Comparison of ENCODE assay signal across 9 cellular contexts in the genomic region with DNA sequence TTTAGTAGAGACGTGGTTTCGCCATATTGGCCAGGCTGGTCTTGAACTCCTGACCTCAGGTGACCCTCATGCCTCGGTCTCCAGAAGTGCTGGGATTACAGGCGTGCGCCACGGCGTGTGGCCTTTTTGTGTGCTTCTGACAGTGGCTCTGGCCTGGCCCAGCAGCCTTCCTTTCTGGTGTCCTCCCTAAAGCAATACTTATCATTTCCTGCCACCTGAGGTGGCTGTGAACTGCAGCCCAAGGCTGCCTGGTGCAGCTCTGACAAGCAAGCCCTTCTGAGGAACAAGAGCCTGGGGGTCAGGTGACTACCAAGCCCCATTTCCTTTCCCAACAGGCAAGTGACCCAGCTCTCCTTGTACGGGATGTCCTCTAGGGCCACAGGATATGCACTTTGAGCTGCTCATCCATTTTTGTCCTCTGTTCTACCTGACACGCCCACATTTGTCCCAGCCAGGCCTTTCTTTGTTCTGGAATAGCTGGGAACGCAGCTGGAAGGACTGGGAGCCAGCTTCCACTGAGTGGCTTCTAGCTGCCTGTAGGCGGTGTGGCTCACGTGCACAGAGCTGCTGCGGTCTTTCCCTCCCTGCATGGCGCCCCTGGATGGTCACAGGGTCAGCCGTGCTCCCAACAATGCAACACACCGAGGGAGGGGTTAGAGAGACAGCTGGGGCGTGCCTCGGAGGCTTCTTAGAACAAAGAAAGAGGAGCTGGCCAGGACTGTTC. TPM values are rescaled to one million over a fixed set of nuclear protein-coding genes. Genes with fewer than 3 reads are reported as not detected.
DNase-seq lines count a peak whose midpoint lies in the region; ATAC-seq and TF ChIP-seq lines count a peak whose summit lies in the region.
"Had no signal": no experiment of that assay in that cellular context is flagged by ENCODE, and none has a peak within 500 bp of the region (broad histone marks: within the 10 kb centered on the region; RNA-seq: fewer than 3 reads in every experiment).

No MANE protein-coding gene starts in this region.

- H3T11ph ChIP-seq in H9 (ENCODE audit: low read length): no peak overlapping the region

- H3K4me3 ChIP-seq in parathyroid adenoma (ENCODE audit: low read depth, low read length) (no peak overlapping the region), coronary artery (no peak overlapping the region)

- intact Hi-C loops in CD4-positive, alpha-beta T cell (cut with DNase I, micrococcal nuclease): loop anchor here in 1 of 2 experiments (10.0 kb wide), 1 partner anchor 152 kb away; a partner anchor contains a TSS

- H2AK5ac ChIP-seq in H9 (ENCODE audit: insufficient read length, low read length): no peak overlapping the region

- peaks cover 0 to 4% (median 0%) of the 10 kb centered on the region in 3 experiments; a peak in 5 of 7 replicates for H3K36me3 Mint-ChIP-seq in H9 (ENCODE audit: insufficient read depth in 1 of 3, low read depth in 3 of 3)
- no peaks in the 10 kb centered on the region for H3K36me3 Mint-ChIP-seq in glutamatergic neuron (ENCODE audit: unreplicated experiment)
- H3K36me3 Mint-ChIP-seq in CD4-positive, alpha-beta T cell (ENCODE audit: low read depth): no peaks in the 10 kb centered on the region

- H4K8ac ChIP-seq in H9 (replicated peaks; ENCODE audit: insufficient read length, low read depth, low read length): no peak overlapping the region

- H3K23ac ChIP-seq in H9 (ENCODE audit: insufficient read length, low read depth, low read length): no peak overlapping the region

- no peak overlapping the region for H3K4me2 ChIP-seq in H9 (ENCODE audit: insufficient read depth, insufficient read length, low read length)
- H3K4me2 ChIP-seq in parathyroid adenoma (ENCODE audit: low read length): no peak overlapping the region

- no peak overlapping the region for H3K18ac ChIP-seq in H9 (ENCODE audit: insufficient read length, low read depth, low read length)

- no peaks in the 10 kb centered on the region; the same call in 1 of the 2 replicates for H3K27me3 Mint-ChIP-seq in H9 (ENCODE audit: low read depth)
- H3K27me3 Mint-ChIP-seq in glutamatergic neuron (ENCODE audit: unreplicated experiment): peaks cover 9% of the 10 kb centered on the region
- H3K27me3 Mint-ChIP-seq in CD4-positive, alpha-beta T cell: no peaks in the 10 kb centered on the region

- peak; percentile 77 for DNase-seq in H9
- DNase-seq in UCSD-AML1 (lab: John Stamatoyannopoulos, UW; ENCODE audit: unreplicated experiment): peak; percentile 56
- DNase-seq in glutamatergic neuron: peak; percentile 78
- DNase-seq in activated CD4-positive, alpha-beta T cell treated with anti-CD3 and anti-CD28 coated beads, Interleukin-2, amount 50 U/mL, for 1 hour: no peak
- no peak for DNase-seq in NCI-H1436 treated with DMSO at 0.1 percent for 48 hours (lab: John Stamatoyannopoulos, UW)
- no peak for DNase-seq in CD4-positive, alpha-beta T cell
- no peak for DNase-seq in coronary artery (ENCODE audit: low spot score)

- peaks cover 11 to 16% of the 10 kb centered on the region in 2 experiments for H3K4me1 Mint-ChIP-seq in H9
- H3K4me1 Mint-ChIP-seq in glutamatergic neuron (ENCODE audit: low read depth, unreplicated experiment): peaks cover 21% of the 10 kb centered on the region
- H3K4me1 Mint-ChIP-seq in CD4-positive, alpha-beta T cell (ENCODE audit: low read depth): peaks cover 2% of the 10 kb centered on the region

- no peak overlapping the region for H3K56ac ChIP-seq in H9 (ENCODE audit: insufficient read length, low read depth, low read length)

- H3K79me2 ChIP-seq in H9 (ENCODE audit: insufficient read depth, low read length) (no peaks in the 10 kb centered on the region), parathyroid adenoma (no peaks in the 10 kb centered on the region)

- no peaks in the 10 kb centered on the region for H3K4me1 ChIP-seq in H9 (ENCODE audit: insufficient read depth, low read length)
- no peaks in the 10 kb centered on the region for H3K4me1 ChIP-seq in parathyroid adenoma

- H3K4me3 Mint-ChIP-seq in H9 (no peak overlapping the region), glutamatergic neuron (ENCODE audit: unreplicated experiment) (peak overlapping the region; percentile 61)
- H3K4me3 Mint-ChIP-seq in CD4-positive, alpha-beta T cell: no peak overlapping the region

- H2BK20ac ChIP-seq in H9 (ENCODE audit: low read depth, low read length, poor library complexity, severe bottlenecking): no peak overlapping the region

- no peak overlapping the region for H2BK5ac ChIP-seq in H9 (ENCODE audit: insufficient read length, low read length)

- POLR2A ChIA-PET in CD4-positive, alpha-beta T cell (lab: Charles Lee): interaction anchor here (1.3 to 2.5 kb wide), 4 partner anchors 9 to 291 kb away, joined by 3 to 9 read pairs (median 6); a partner anchor contains a TSS

- H4K91ac ChIP-seq in H9 (ENCODE audit: insufficient read length, low read depth, low read length): no peak overlapping the region

- H2BK120ac ChIP-seq in H9 (ENCODE audit: low read depth, low read length, poor library complexity, severe bottlenecking): no peak overlapping the region

- peak; percentile 17; the same call in 1 of the 3 replicates for TF ChIP-seq CTCF in H9 (conservative IDR thresholded peaks at IDR 0.05)
- no peak for TF ChIP-seq CTCF in glutamatergic neuron (IDR thresholded peaks at IDR 0.05; ENCODE audit: partially characterized antibody, unreplicated experiment)
- TF ChIP-seq CTCF in parathyroid adenoma (IDR thresholded peaks at IDR 0.05): no peak
- no peak for TF ChIP-seq CTCF in CD4-positive, alpha-beta T cell (IDR thresholded peaks at IDR 0.05)
- TF ChIP-seq CTCF in coronary artery (IDR thresholded peaks at IDR 0.05): no peak

- H3K27ac ChIP-seq in H9 (ENCODE audit: insufficient read length, low read depth, low read length): no peak overlapping the region
- peak overlapping the region; percentile 32 for H3K27ac ChIP-seq in parathyroid adenoma
- H3K27ac ChIP-seq in CD4-positive, alpha-beta T cell (ENCODE audit: low read depth, low read length): no peak overlapping the region
- H3K27ac ChIP-seq in coronary artery: peak overlapping the region in 1 of 2 donors; percentile 30
- H3K27ac ChIP-seq: VCaP had no signal

- no peaks in the 10 kb centered on the region for H4K20me1 ChIP-seq in H9 (ENCODE audit: control insufficient read depth, insufficient read depth, insufficient read length)

- no peak overlapping the region for H2BK15ac ChIP-seq in H9 (ENCODE audit: low read depth, low read length)

- no peak overlapping the region for H2BK12ac ChIP-seq in H9 (ENCODE audit: insufficient read length, low read depth, low read length)

- CTCF ChIA-PET in CD4-positive, alpha-beta T cell (lab: Charles Lee): interaction anchor here (1.6 to 4.9 kb wide), 3 partner anchors 19 to 44 kb away, joined by 3 to 45 read pairs (median 20); no protein-coding TSS in a partner anchor

- H3K9ac ChIP-seq in H9 (ENCODE audit: extremely low read depth, insufficient read length, low read length) (no peak overlapping the region), parathyroid adenoma (no peak overlapping the region)

- WGBS in H9 (ENCODE audit: extremely low coverage, insufficient read length, low lambda C conversion rate): no CpG with 5 or more reads among the region's 18 CpGs

- H3K27ac Mint-ChIP-seq in H9 (peak overlapping the region in 2 of 3 experiments; percentile 24 to 70; a peak in 2 of 7 replicates), glutamatergic neuron (ENCODE audit: unreplicated experiment) (peak overlapping the region; percentile 95)
- H3K27ac Mint-ChIP-seq in CD4-positive, alpha-beta T cell: no peak overlapping the region

- no peak overlapping the region for H4K5ac ChIP-seq in H9 (ENCODE audit: insufficient read length, low read depth, low read length)

- no peak overlapping the region for H3K14ac ChIP-seq in H9 (ENCODE audit: insufficient read depth, low read length)

- H3K9me3 ChIP-seq in H9 (ENCODE audit: control insufficient read depth, low read depth, low read length): no peaks in the 10 kb centered on the region
- no peaks in the 10 kb centered on the region for H3K9me3 ChIP-seq in parathyroid adenoma (ENCODE audit: control insufficient read depth, low read length)
- H3K9me3 ChIP-seq in CD4-positive, alpha-beta T cell (ENCODE audit: control insufficient read depth, low read length): no peaks in the 10 kb centered on the region

- no peaks in the 10 kb centered on the region for H3K23me2 ChIP-seq in H9 (ENCODE audit: insufficient read length, low read depth, low read length, poor library complexity, severe bottlenecking)

- ATAC-seq in CD4-positive, alpha-beta T cell (ENCODE audit: poor library complexity): no peak

- H3K27me3 ChIP-seq in H9 (ENCODE audit: insufficient read depth, low read length): no peaks in the 10 kb centered on the region
- H3K27me3 ChIP-seq in parathyroid adenoma (ENCODE audit: control insufficient read depth, insufficient read depth, low read length): no peaks in the 10 kb centered on the region
- H3K27me3 ChIP-seq in CD4-positive, alpha-beta T cell (ENCODE audit: control insufficient read depth, insufficient read depth, low read length): no peaks in the 10 kb centered on the region

- H2AFZ ChIP-seq in H9 (ENCODE audit: low read length) (no peak overlapping the region), parathyroid adenoma (no peak overlapping the region)

- no peaks in the 10 kb centered on the region for H3K36me3 ChIP-seq in parathyroid adenoma (ENCODE audit: control insufficient read depth, insufficient read depth, low read length)

- H3K79me1 ChIP-seq in H9 (ENCODE audit: insufficient read depth, low read depth, low read length, poor library complexity, severe bottlenecking): no peaks in the 10 kb centered on the region

- H3K9me3 Mint-ChIP-seq in H9 (no peaks in the 10 kb centered on the region), glutamatergic neuron (ENCODE audit: unreplicated experiment) (peaks cover 13% of the 10 kb centered on the region)
- no peaks in the 10 kb centered on the region for H3K9me3 Mint-ChIP-seq in CD4-positive, alpha-beta T cell

- H3K4ac ChIP-seq in H9 (ENCODE audit: low read depth, low read length): no peak overlapping the region

RNA-seq across cellular contexts. Expression of a gene that starts 12.3 kb away (rescaled TPM):
- total RNA-seq in H9 (2021) (23.2 and 25.5 TPM in 2 replicates), glutamatergic neuron (ENCODE audit: unreplicated experiment) (18.5 TPM)
- total RNA-seq in CD4-positive, alpha-beta T cell: 10 to 100 TPM in 1 of 2 experiments, 1 to 10 TPM in 1; 8.9 to 10.3 TPM

Comparison
In these comparisons a context has a peak if more than half of its experiments do, and no peak if none do; other contexts are left out.
1. DNase-seq: peak in H9 (single experiment), UCSD-AML1 (single experiment) and glutamatergic neuron (single experiment); none in activated CD4-positive, alpha-beta T cell treated with anti-CD3 and anti-CD28 coated beads, Interleukin-2, amount 50 U/mL, for 1 hour (single experiment), NCI-H1436 treated with DMSO at 0.1 percent for 48 hours (single experiment), CD4-positive, alpha-beta T cell (0 of 10) and coronary artery (single experiment).